1 cellular context compared by ENCODE assay signal in the genomic region with DNA sequence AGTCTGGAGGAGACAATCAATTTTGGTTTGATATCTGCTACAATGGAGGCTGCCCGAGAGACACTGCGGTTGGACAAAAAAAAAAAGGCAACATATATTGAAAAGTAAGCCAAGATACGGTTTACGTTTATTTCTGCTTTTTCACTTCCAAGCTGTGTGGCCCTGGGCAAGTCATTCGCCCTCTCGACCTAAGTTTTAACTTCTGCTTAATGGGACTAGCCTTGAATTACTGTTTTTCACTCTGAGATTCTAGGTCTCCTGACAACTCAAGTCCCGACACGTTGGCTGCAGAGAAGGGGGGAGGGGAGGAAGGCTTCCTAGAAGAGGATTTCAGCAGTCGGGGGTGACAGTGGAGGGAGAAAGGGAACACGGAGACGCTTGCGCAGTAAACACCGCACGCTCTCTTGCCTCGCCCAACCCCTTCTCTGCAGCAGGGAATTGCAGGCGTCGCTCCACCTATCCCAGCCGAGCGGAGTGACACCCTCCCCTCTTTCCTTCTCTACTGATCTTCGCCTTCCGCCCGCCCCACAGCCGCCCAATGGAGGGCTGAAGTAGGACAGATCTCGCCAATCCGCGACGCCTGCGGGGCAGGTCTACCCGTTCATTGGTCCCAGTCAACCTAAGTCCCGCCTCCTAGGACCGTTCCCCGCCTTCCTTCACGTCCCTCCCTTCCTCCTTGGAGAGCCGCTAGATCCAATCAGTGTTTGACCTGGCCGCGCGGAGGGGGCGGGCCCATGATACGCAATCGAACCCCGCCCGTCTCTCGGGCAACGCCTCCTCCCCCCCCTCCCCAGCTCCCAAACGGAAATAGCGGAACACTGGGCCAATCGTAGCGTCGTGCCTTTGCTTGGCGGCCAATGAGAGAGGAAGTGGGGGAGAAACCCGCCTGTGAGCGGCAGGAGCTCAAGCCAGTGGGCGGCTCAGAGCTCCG.
TF ChIP-seq lines count a peak whose summit lies in the region.

No MANE protein-coding gene starts in this region.

TF ChIP-seq in HepG2, 621 proteins besides CTCF, POLR2A, EP300 and RAD21 (continued from another document and continues in another):
- TF ChIP-seq CBX5 (CRISPR knock-in tag; IDR thresholded peaks at IDR 0.05; ENCODE audit: borderline replicate concordance): 0 out of 2 replicates have a peak, but pooled peaks have one; percentile 25
- TF ChIP-seq GABPB1 (CRISPR knock-in tag; IDR thresholded peaks at IDR 0.05): peak; percentile 94; the same call in 1 of the 2 replicates
- TF ChIP-seq EHMT2 (IDR thresholded peaks at IDR 0.05; ENCODE audit: borderline replicate concordance, low read depth, low read length): no peak
- 0 out of 2 replicates have a peak, but pooled peaks have one; percentile 59 for TF ChIP-seq ZNF354B (CRISPR knock-in tag; IDR thresholded peaks at IDR 0.05)
- TF ChIP-seq ZNF281 (CRISPR knock-in tag; IDR thresholded peaks at IDR 0.05; ENCODE audit: borderline replicate concordance): peak; percentile 82
- TF ChIP-seq DRAP1 (CRISPR knock-in tag; IDR thresholded peaks at IDR 0.05): peak; percentile 78
- TF ChIP-seq PHF20 (CRISPR knock-in tag; IDR thresholded peaks at IDR 0.05): peak; percentile 41; the same call in 1 of the 2 replicates
- peak; percentile 26; the same call in 1 of the 2 replicates for TF ChIP-seq ZBTB40 (IDR thresholded peaks at IDR 0.05)
- TF ChIP-seq ZBTB40 (CRISPR knock-in tag; IDR thresholded peaks at IDR 0.05): peak; percentile 26; the same call in 1 of the 2 replicates
- peak; percentile 54; the same call in 1 of the 2 replicates for TF ChIP-seq IRF2 (CRISPR knock-in tag; IDR thresholded peaks at IDR 0.05)
- TF ChIP-seq MAZ (IDR thresholded peaks at IDR 0.05; ENCODE audit: borderline replicate concordance, low read depth, low read length): peak; percentile 74
- TF ChIP-seq MAZ (CRISPR knock-in tag; IDR thresholded peaks at IDR 0.05; ENCODE audit: low read depth): peak; percentile 88
- TF ChIP-seq, protein P1, sequence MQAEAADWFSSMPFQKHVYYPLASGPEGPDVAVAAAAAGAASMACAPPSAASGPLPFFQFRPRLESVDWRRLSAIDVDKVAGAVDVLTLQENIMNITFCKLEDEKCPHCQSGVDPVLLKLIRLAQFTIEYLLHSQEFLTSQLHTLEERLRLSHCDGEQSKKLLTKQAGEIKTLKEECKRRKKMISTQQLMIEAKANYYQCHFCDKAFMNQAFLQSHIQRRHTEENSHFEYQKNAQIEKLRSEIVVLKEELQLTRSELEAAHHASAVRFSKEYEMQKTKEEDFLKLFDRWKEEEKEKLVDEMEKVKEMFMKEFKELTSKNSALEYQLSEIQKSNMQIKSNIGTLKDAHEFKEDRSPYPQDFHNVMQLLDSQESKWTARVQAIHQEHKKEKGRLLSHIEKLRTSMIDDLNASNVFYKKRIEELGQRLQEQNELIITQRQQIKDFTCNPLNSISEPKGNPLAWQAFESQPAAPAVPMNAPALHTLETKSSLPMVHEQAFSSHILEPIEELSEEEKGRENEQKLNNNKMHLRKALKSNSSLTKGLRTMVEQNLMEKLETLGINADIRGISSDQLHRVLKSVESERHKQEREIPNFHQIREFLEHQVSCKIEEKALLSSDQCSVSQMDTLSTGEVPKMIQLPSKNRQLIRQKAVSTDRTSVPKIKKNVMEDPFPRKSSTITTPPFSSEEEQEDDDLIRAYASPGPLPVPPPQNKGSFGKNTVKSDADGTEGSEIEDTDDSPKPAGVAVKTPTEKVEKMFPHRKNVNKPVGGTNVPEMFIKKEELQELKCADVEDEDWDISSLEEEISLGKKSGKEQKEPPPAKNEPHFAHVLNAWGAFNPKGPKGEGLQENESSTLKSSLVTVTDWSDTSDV (CRISPR knock-in tag; IDR thresholded peaks at IDR 0.05): 0 out of 2 replicates have a peak, but pooled peaks have one; percentile 30
- 0 out of 2 replicates have a peak, but pooled peaks have one; percentile 50 for TF ChIP-seq ZMAT3 (CRISPR knock-in tag; conservative IDR thresholded peaks at IDR 0.05)
- TF ChIP-seq MXI1 (IDR thresholded peaks at IDR 0.05; ENCODE audit: borderline replicate concordance, low read depth, low read length): peak; percentile 57; the same call in 1 of the 3 replicates
- TF ChIP-seq ATF1 (CRISPR knock-in tag; IDR thresholded peaks at IDR 0.05): peak; percentile 89
- TF ChIP-seq NR2C2 (CRISPR knock-in tag; IDR thresholded peaks at IDR 0.05; ENCODE audit: borderline replicate concordance): peak; percentile 28; the same call in 1 of the 2 replicates
- peak; percentile 5; the same call in 1 of the 2 replicates for TF ChIP-seq FOSL2 (CRISPR knock-in tag; IDR thresholded peaks at IDR 0.05)
- no peak for TF ChIP-seq NONO (IDR thresholded peaks at IDR 0.05)
- peak; percentile 55; the same call in 1 of the 2 replicates for TF ChIP-seq NONO (CRISPR knock-in tag; conservative IDR thresholded peaks at IDR 0.05)
- TF ChIP-seq CEBPG (CRISPR knock-in tag; IDR thresholded peaks at IDR 0.05): peak; percentile 44; the same call in 1 of the 2 replicates
- no peak for TF ChIP-seq KAT7 (CRISPR knock-in tag; IDR thresholded peaks at IDR 0.05; ENCODE audit: borderline replicate concordance)
- TF ChIP-seq CEBPB (IDR thresholded peaks at IDR 0.05; ENCODE audit: borderline replicate concordance, low read depth, low read length): peak; percentile 42; the same call in 1 of the 2 replicates
- 0 out of 2 replicates have a peak, but pooled peaks have one; percentile 8 for TF ChIP-seq SIN3B (IDR thresholded peaks at IDR 0.05; ENCODE audit: low read length)
- TF ChIP-seq, protein P2, sequence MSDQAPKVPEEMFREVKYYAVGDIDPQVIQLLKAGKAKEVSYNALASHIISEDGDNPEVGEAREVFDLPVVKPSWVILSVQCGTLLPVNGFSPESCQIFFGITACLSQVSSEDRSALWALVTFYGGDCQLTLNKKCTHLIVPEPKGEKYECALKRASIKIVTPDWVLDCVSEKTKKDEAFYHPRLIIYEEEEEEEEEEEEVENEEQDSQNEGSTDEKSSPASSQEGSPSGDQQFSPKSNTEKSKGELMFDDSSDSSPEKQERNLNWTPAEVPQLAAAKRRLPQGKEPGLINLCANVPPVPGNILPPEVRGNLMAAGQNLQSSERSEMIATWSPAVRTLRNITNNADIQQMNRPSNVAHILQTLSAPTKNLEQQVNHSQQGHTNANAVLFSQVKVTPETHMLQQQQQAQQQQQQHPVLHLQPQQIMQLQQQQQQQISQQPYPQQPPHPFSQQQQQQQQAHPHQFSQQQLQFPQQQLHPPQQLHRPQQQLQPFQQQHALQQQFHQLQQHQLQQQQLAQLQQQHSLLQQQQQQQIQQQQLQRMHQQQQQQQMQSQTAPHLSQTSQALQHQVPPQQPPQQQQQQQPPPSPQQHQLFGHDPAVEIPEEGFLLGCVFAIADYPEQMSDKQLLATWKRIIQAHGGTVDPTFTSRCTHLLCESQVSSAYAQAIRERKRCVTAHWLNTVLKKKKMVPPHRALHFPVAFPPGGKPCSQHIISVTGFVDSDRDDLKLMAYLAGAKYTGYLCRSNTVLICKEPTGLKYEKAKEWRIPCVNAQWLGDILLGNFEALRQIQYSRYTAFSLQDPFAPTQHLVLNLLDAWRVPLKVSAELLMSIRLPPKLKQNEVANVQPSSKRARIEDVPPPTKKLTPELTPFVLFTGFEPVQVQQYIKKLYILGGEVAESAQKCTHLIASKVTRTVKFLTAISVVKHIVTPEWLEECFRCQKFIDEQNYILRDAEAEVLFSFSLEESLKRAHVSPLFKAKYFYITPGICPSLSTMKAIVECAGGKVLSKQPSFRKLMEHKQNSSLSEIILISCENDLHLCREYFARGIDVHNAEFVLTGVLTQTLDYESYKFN (CRISPR knock-in tag; conservative IDR thresholded peaks at IDR 0.05): no peak; the same call in 1 of the 2 replicates
- peak; percentile 60; the same call in 1 of the 2 replicates for TF ChIP-seq BORCS8-MEF2B (CRISPR knock-in tag; IDR thresholded peaks at IDR 0.05)
- no peak for TF ChIP-seq ELF3 (CRISPR knock-in tag; IDR thresholded peaks at IDR 0.05)
- peak; percentile 6; the same call in 1 of the 2 replicates for TF ChIP-seq BHLHE40 (IDR thresholded peaks at IDR 0.05; ENCODE audit: low read length)
- TF ChIP-seq TARDBP (CRISPR knock-in tag; IDR thresholded peaks at IDR 0.05): peak; percentile 60; the same call in 1 of the 2 replicates
- TF ChIP-seq ZNF329 (CRISPR knock-in tag; IDR thresholded peaks at IDR 0.05; ENCODE audit: low read depth): no peak
- peak; percentile 84 for TF ChIP-seq SP1 (IDR thresholded peaks at IDR 0.05)
- TF ChIP-seq SP1 (CRISPR knock-in tag; IDR thresholded peaks at IDR 0.05): peak; percentile 91
- TF ChIP-seq ETV5 (CRISPR knock-in tag; IDR thresholded peaks at IDR 0.05; ENCODE audit: borderline replicate concordance): peak; percentile 21
- TF ChIP-seq THAP11 (CRISPR knock-in tag; IDR thresholded peaks at IDR 0.05): peak; percentile 87
